20 cellular contexts compared by ENCODE assay signal in the genomic region with DNA sequence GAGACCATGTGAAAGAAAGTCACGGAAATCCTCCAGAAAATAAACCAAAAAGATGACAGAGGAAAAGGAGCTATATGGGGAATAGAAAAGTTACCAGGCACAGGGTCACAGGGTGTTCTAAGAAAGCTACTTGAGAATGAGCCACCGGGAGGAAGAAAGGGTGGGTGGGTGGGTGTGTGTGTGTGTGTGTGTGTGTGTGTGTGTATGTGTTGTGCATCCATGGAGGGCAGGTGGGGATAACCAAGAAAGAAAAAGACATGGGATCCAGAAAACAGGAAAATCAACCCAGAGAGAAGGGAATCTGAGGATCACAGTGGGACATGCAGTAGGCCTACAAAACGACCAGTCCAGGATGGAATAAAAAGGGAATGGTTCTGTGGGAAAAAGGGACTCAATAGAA. TPM values are rescaled to one million over a fixed set of nuclear protein-coding genes. Genes with fewer than 3 reads are reported as not detected.
DNase-seq lines count a peak whose midpoint lies in the region; ATAC-seq and TF ChIP-seq lines count a peak whose summit lies in the region.
"Had no signal": no experiment of that assay in that cellular context is flagged by ENCODE, and none has a peak within 500 bp of the region (broad histone marks: within the 10 kb centered on the region; RNA-seq: fewer than 3 reads in every experiment).

No MANE protein-coding gene starts in this region.

- H2AFZ ChIP-seq in OCI-LY3 (ENCODE audit: low read depth, low read length) = no peak overlapping the region

- H4K20me1 ChIP-seq in OCI-LY3 (ENCODE audit: insufficient read depth, low read length) = peaks cover 23% of the 10 kb centered on the region

- peaks cover 81% of the 10 kb centered on the region for H3K36me3 ChIP-seq in OCI-LY3 (replicated peaks; ENCODE audit: low read depth, low read length)
- peaks cover 3 to 45% of the 10 kb centered on the region in 2 donors for H3K36me3 ChIP-seq in psoas muscle (ENCODE audit: insufficient read depth in 1 of 2, low read depth in 1 of 2)

- H3K4me3 Mint-ChIP-seq in activated T-cell treated with anti-CD3 and anti-CD28 coated beads, Interleukin-2, amount 50 U/mL, for 4 hours = peak overlapping the region; percentile 97
- H3K4me3 Mint-ChIP-seq in central memory CD8-positive, alpha-beta T cell = peak overlapping the region; percentile 99
- H3K4me3 Mint-ChIP-seq: stimulated activated memory B cell treated with anti-CD40 and anti-IgM and Interleukin-4, amounts not matched to agents 10 μg/mL and 1 μg/mL and 100 μg/mL, for 72 hours had no signal

- peaks cover 62% of the 10 kb centered on the region for H3K36me3 Mint-ChIP-seq in activated T-cell treated with anti-CD3 and anti-CD28 coated beads, Interleukin-2, amount 50 U/mL, for 4 hours (ENCODE audit: insufficient read depth)
- H3K36me3 Mint-ChIP-seq in central memory CD8-positive, alpha-beta T cell (ENCODE audit: insufficient read depth) = peaks cover 37% of the 10 kb centered on the region

- ATAC-seq in activated T-cell treated with anti-CD3 and anti-CD28 coated beads, Interleukin-2, amount 50 U/mL, for 4 hours = no peak
- ATAC-seq in central memory CD8-positive, alpha-beta T cell (replicated peaks; ENCODE audit: extremely low read depth, poor library complexity, severe bottlenecking) = no peak
- ATAC-seq in psoas muscle = no peak
- ATAC-seq in left colon = no peak
- ATAC-seq: pancreas; stimulated activated memory B cell treated with anti-CD40 and anti-IgM and Interleukin-4, amounts not matched to agents 10 μg/mL and 1 μg/mL and 100 μg/mL, for 72 hours had no signal

- peak overlapping the region; percentile 66 for H3K9ac ChIP-seq in OCI-LY3 (ENCODE audit: low read length)

- H3K9me3 ChIP-seq in OCI-LY3 (ENCODE audit: insufficient read depth, low read length) (no peaks in the 10 kb centered on the region), psoas muscle (no peaks in the 10 kb centered on the region)
- H3K9me3 ChIP-seq: esophagus muscularis mucosa, MG63, pancreas, Peyer's patch had no signal

- no peaks in the 10 kb centered on the region for H3K27me3 Mint-ChIP-seq in activated T-cell treated with anti-CD3 and anti-CD28 coated beads, Interleukin-2, amount 50 U/mL, for 4 hours (ENCODE audit: low read depth)
- H3K27me3 Mint-ChIP-seq in central memory CD8-positive, alpha-beta T cell = no peaks in the 10 kb centered on the region
- H3K27me3 Mint-ChIP-seq: stimulated activated memory B cell treated with anti-CD40 and anti-IgM and Interleukin-4, amounts not matched to agents 10 μg/mL and 1 μg/mL and 100 μg/mL, for 72 hours had no signal

- H3K27ac Mint-ChIP-seq in central memory CD8-positive, alpha-beta T cell (ENCODE audit: low read depth) = peak overlapping the region; percentile 63
- H3K27ac Mint-ChIP-seq: stimulated activated memory B cell treated with anti-CD40 and anti-IgM and Interleukin-4, amounts not matched to agents 10 μg/mL and 1 μg/mL and 100 μg/mL, for 72 hours had no signal

- TF ChIP-seq CTCF in OCI-LY3 (IDR thresholded peaks at IDR 0.05; ENCODE audit: low read depth, low read length) (no peak), psoas muscle (IDR thresholded peaks at IDR 0.05) (no peak)

- H3K4me1 ChIP-seq in OCI-LY3 (ENCODE audit: low read length) (peaks cover 79% of the 10 kb centered on the region), psoas muscle (peaks cover 36% of the 10 kb centered on the region)

- peaks cover 64% of the 10 kb centered on the region for H3K4me1 Mint-ChIP-seq in activated T-cell treated with anti-CD3 and anti-CD28 coated beads, Interleukin-2, amount 50 U/mL, for 4 hours (ENCODE audit: low read depth)
- H3K4me1 Mint-ChIP-seq in central memory CD8-positive, alpha-beta T cell = peaks cover 80% of the 10 kb centered on the region

- DNase-seq in activated T-cell treated with anti-CD3 and anti-CD28 coated beads, Interleukin-2, amount 50 U/mL, for 4 hours = no peak
- DNase-seq in activated T-cell treated with anti-CD3 and anti-CD28 coated beads for 4 hours = no peak
- no peak for DNase-seq in central memory CD8-positive, alpha-beta T cell (ENCODE audit: low spot score in 2 of 2)
- no peak for DNase-seq in psoas muscle
- DNase-seq in left colon = no peak
- DNase-seq in NCI-H1048 (lab: John Stamatoyannopoulos, UW) = no peak
- DNase-seq in NOMO-1 (lab: John Stamatoyannopoulos, UW; ENCODE audit: unreplicated experiment in 2 of 2) = no peak
- DNase-seq: dermis blood vessel endothelial cell, GF-D8, islet precursor cell, MG63, NCI-H2081 treated with DMSO at 0.1 percent for 48 hours, NCI-H748 treated with DMSO at 0.1 percent for 48 hours, pancreas, Peyer's patch, small intestine had no signal

- H3K9me3 Mint-ChIP-seq in activated T-cell treated with anti-CD3 and anti-CD28 coated beads, Interleukin-2, amount 50 U/mL, for 4 hours = no peaks in the 10 kb centered on the region
- no peaks in the 10 kb centered on the region for H3K9me3 Mint-ChIP-seq in central memory CD8-positive, alpha-beta T cell

- WGBS in psoas muscle, 3 donors = 51 to 81% (median 63%) methylated on average over 3 of the region's 3 CpGs

- H3K79me2 ChIP-seq in OCI-LY3 (ENCODE audit: low read length) = peaks cover 86% of the 10 kb centered on the region

- peak overlapping the region; percentile 82 for H3K4me2 ChIP-seq in OCI-LY3 (ENCODE audit: low read length)

- H3K27me3 ChIP-seq in OCI-LY3 (ENCODE audit: low read depth, low read length) (no peaks in the 10 kb centered on the region), psoas muscle (ENCODE audit: insufficient read depth in 3 of 3, low read length in 2 of 3) (no peaks in the 10 kb centered on the region)
- H3K27me3 ChIP-seq: esophagus muscularis mucosa, MG63, pancreas, Peyer's patch had no signal

- H3K4me3 ChIP-seq in OCI-LY3 (ENCODE audit: low read length) = peak overlapping the region; percentile 88
- peak overlapping the region; percentile 75 for H3K4me3 ChIP-seq in psoas muscle
- H3K4me3 ChIP-seq: MG63, pancreas, Peyer's patch had no signal

- intact Hi-C loops in psoas muscle (cut with DNase I) (loop anchor here in 1 of 2 donors (5.0 kb wide), 1 partner anchor 38 kb away; no protein-coding TSS in a partner anchor), left colon (cut with DNase I, micrococcal nuclease) (no loop called here)

- peak overlapping the region; percentile 94 for H3K27ac ChIP-seq in OCI-LY3 (ENCODE audit: low read length)
- H3K27ac ChIP-seq in psoas muscle = no peak overlapping the region
- H3K27ac ChIP-seq: esophagus muscularis mucosa, pancreas, Peyer's patch had no signal

RNA-seq across cellular contexts. Expression of a gene that starts 3.7 kb away (rescaled TPM):
- total RNA-seq in activated T-cell treated with anti-CD3 and anti-CD28 coated beads, Interleukin-2, amount 50 U/mL, for 4 hours = 100 to 1,000 TPM in 2 of 3 donors, 10 to 100 TPM in 1; 99.6 to 117 (median 106) TPM
- total RNA-seq in psoas muscle (10 to 100 TPM; 24.4 to 54.7 (median 43.6) TPM), left colon (10 to 100 TPM; 29.8 to 49.0 TPM)
- 10 to 100 TPM; 17.5 to 52.2 (median 26.8) TPM for polyA plus RNA-seq in psoas muscle

RNA-seq across cellular contexts. Expression of a gene that starts 17.3 kb away (rescaled TPM):
- total RNA-seq in activated T-cell treated with anti-CD3 and anti-CD28 coated beads, Interleukin-2, amount 50 U/mL, for 4 hours = 10 to 100 TPM; 39.8 to 53.1 (median 42.0) TPM
- 10 to 100 TPM in 3 of 4 donors, 1 to 10 TPM in 1; 5.7 to 16.3 (median 13.5) TPM for total RNA-seq in psoas muscle
- polyA plus RNA-seq in psoas muscle = 1 to 10 TPM; 5.3 to 6.0 (median 5.8) TPM
- 10 to 100 TPM; 23.3 to 38.2 TPM for total RNA-seq in left colon

RNA-seq across cellular contexts. Expression of a gene that starts 34.0 kb away (rescaled TPM):
- total RNA-seq in activated T-cell treated with anti-CD3 and anti-CD28 coated beads, Interleukin-2, amount 50 U/mL, for 4 hours = under 1 TPM in 1 of 3 donors, not detected in 2; 0.27 TPM
- total RNA-seq in psoas muscle (1 to 10 TPM in 3 of 4 donors, under 1 TPM in 1; 0.86 to 6.8 (median 2.5) TPM), left colon (1 to 10 TPM in 1 of 2 donors, under 1 TPM in 1; 0.95 to 2.4 TPM)
- polyA plus RNA-seq in psoas muscle = 1 to 10 TPM; 1.1 to 2.1 (median 1.6) TPM
- total RNA-seq: mononuclear cell had no signal
